Comparison of ENCODE assay signal across 8 cellular contexts in genomic region chr6:73388800-73389512, GRCh38. TPM values are rescaled to one million over a fixed set of nuclear protein-coding genes. Genes with fewer than 3 reads are reported as not detected.
DNase-seq lines count a peak whose midpoint lies in the region; ATAC-seq and TF ChIP-seq lines count a peak whose summit lies in the region.

No MANE protein-coding gene starts in this region.

- peak; percentile 35 for TF ChIP-seq CTCF in natural killer cell (IDR thresholded peaks at IDR 0.05)

- peak overlapping the region; percentile 74 to 91 (median 84) for H3K4me2 ChIP-seq in BLaER1 treated with 17β-estradiol and CSF1 and Interleukin-3, amounts not matched to agents 10 nM and 100 nM

- H3K4me1 Mint-ChIP-seq in natural killer cell = peaks cover 12 to 22% of the 10 kb centered on the region in 2 donors

- no peaks in the 10 kb centered on the region for H4K20me1 ChIP-seq in BLaER1 treated with 17β-estradiol and CSF1 and Interleukin-3, amounts not matched to agents 10 nM and 100 nM

- peaks cover 5 to 29% (median 27%) of the 10 kb centered on the region in 11 experiments; a peak in 20 of 22 replicates for H3K27me3 ChIP-seq in BLaER1 treated with 17β-estradiol and CSF1 and Interleukin-3, amounts not matched to agents 10 nM and 100 nM

- intact Hi-C loops in natural killer cell (cut with micrococcal nuclease) = loop anchor here (2.0 to 5.0 kb wide), 2 partner anchors 33 to 64 kb away; partner anchors contain the start of gene CGAS

- H3K4me3 Mint-ChIP-seq in natural killer cell = peak overlapping the region; percentile 89

- no peaks in the 10 kb centered on the region for H3K36me3 Mint-ChIP-seq in natural killer cell

- ATAC-seq in GM18873 (IDR thresholded peaks at IDR 0.05; ENCODE audit: low FRiP score, unreplicated experiment) = peak; percentile 71
- peak; percentile 64 for ATAC-seq in HG03103 (IDR thresholded peaks at IDR 0.05; ENCODE audit: low read depth, unreplicated experiment)
- peak; percentile 81 to 92 (median 87) for ATAC-seq in natural killer cell
- peak; percentile 87 for ATAC-seq in stimulated activated naive CD8-positive, alpha-beta T cell treated with anti-CD3 and anti-CD28 coated beads, Interleukin-15, Interleukin-2, amounts not matched to agents 100 U/mL and 50 U/mL, for 24 hours

- H3K27ac Mint-ChIP-seq in natural killer cell = peak overlapping the region; percentile 80 to 90

- H3K4me1 ChIP-seq in BLaER1 treated with 17β-estradiol and CSF1 and Interleukin-3, amounts not matched to agents 10 nM and 100 nM = peaks cover 0 to 13% (median 9%) of the 10 kb centered on the region in 10 experiments; a peak in 11 of 20 replicates

- peak overlapping the region in 5 of 11 experiments; percentile 17 to 55 (median 40); a peak in 8 of 22 replicates for H3K27ac ChIP-seq in BLaER1 treated with 17β-estradiol and CSF1 and Interleukin-3, amounts not matched to agents 10 nM and 100 nM

- no peaks in the 10 kb centered on the region for H3K27me3 Mint-ChIP-seq in natural killer cell (ENCODE audit: low read depth in 2 of 2)

- H3K9me3 ChIP-seq in BLaER1 treated with 17β-estradiol and CSF1 and Interleukin-3, amounts not matched to agents 10 nM and 100 nM (replicated peaks in 1 of 11) = peaks cover 0 to 3% (median 0%) of the 10 kb centered on the region in 11 experiments; a peak in 1 of 22 replicates

- no peaks in the 10 kb centered on the region for H3K9me3 Mint-ChIP-seq in natural killer cell

- peaks cover 0 to 8% (median 0%) of the 10 kb centered on the region in 11 experiments; a peak in 2 of 22 replicates for H3K36me3 ChIP-seq in BLaER1 treated with 17β-estradiol and CSF1 and Interleukin-3, amounts not matched to agents 10 nM and 100 nM

- peak; percentile 68 for DNase-seq in NOMO-1 treated with dmso at 0.1 percent for 144 hours (lab: John Stamatoyannopoulos, UW; ENCODE audit: unreplicated experiment)
- DNase-seq in activated T-cell treated with anti-CD3 and anti-CD28 coated beads for 48 hours (ENCODE audit: low read depth) = peak; percentile 45
- peak; percentile 37 for DNase-seq in fibroblast of gingiva (ENCODE audit: low read depth)
- peak; percentile 44 for DNase-seq in natural killer cell
- DNase-seq in stimulated activated naive CD8-positive, alpha-beta T cell treated with anti-CD3 and anti-CD28 coated beads, Interleukin-15, Interleukin-2, amounts not matched to agents 100 U/mL and 50 U/mL, for 24 hours = peak; percentile 68

- peak overlapping the region; percentile 48 to 67 (median 53) for H3K4me3 ChIP-seq in BLaER1 treated with 17β-estradiol and CSF1 and Interleukin-3, amounts not matched to agents 10 nM and 100 nM

- peak overlapping the region in 10 of 11 experiments; percentile 15 to 66 (median 61); a peak in 21 of 22 replicates for H3K9ac ChIP-seq in BLaER1 treated with 17β-estradiol and CSF1 and Interleukin-3, amounts not matched to agents 10 nM and 100 nM

RNA-seq across cellular contexts. Expression of gene DDX43, which starts 5.7 kb away (rescaled TPM):
- 1 to 10 TPM in 2 of 3 donors, not detected in 1; 1.2 to 2.6 TPM for total RNA-seq in natural killer cell

RNA-seq across cellular contexts. Expression of gene OOEP, which starts 19.3 kb away (rescaled TPM):
- 1 to 10 TPM in 1 of 3 donors, under 1 TPM in 1, not detected in 1; 0.35 to 1.1 TPM for total RNA-seq in natural killer cell

RNA-seq across cellular contexts. Expression of gene KHDC3L, which starts 26.5 kb away (rescaled TPM):
- total RNA-seq in natural killer cell = not detected

RNA-seq across cellular contexts. Expression of gene DPPA5, which starts 34.9 kb away (rescaled TPM):
- total RNA-seq in natural killer cell = not detected
